Comparison of ENCODE assay signal across 13 cellular contexts in genomic region chr12:67274186-67274585, GRCh38. TPM values are rescaled to one million over a fixed set of nuclear protein-coding genes. Genes with fewer than 3 reads are reported as not detected.
A peak's percentile ranks its signal among the peaks of the same experiment; 100 is the strongest.
DNase-seq lines count a peak whose midpoint lies in the region; ATAC-seq and TF ChIP-seq lines count a peak whose summit lies in the region.
"Had no signal": no experiment of that assay in that cellular context is flagged by ENCODE, and none has a peak within 500 bp of the region (broad histone marks: within the 10 kb centered on the region; RNA-seq: fewer than 3 reads in every experiment).

No MANE protein-coding gene starts in this region.

- TF ChIP-seq CTCF in OCI-LY3 (IDR thresholded peaks at IDR 0.05; ENCODE audit: low read depth, low read length) (no peak), endodermal cell (conservative IDR thresholded peaks at IDR 0.05) (no peak), smooth muscle cell (IDR thresholded peaks at IDR 0.05; ENCODE audit: borderline replicate concordance, insufficient read depth, poor library complexity, severe bottlenecking) (no peak), upper lobe of right lung (IDR thresholded peaks at IDR 0.05) (no peak)

- intact Hi-C loops in upper lobe of right lung (cut with DNase I), result no loop called here

- H3F3A ChIP-seq in smooth muscle cell (ENCODE audit: low read depth), result peaks cover 28% of the 10 kb centered on the region

- H3K4me1 Mint-ChIP-seq in activated naive CD4-positive, alpha-beta T cell treated with anti-CD3 and anti-CD28 coated beads, Interleukin-2, amount 10 ng/mL, durations not matched to agents 7 days and 5 days, result peaks cover 64% of the 10 kb centered on the region
- H3K4me1 Mint-ChIP-seq in endodermal cell, result peaks cover 43% of the 10 kb centered on the region

- H3K36me3 ChIP-seq in OCI-LY3 (replicated peaks; ENCODE audit: low read depth, low read length) (peaks cover 29% of the 10 kb centered on the region), endodermal cell (ENCODE audit: control insufficient read depth, insufficient read depth, low read length) (peaks cover 6% of the 10 kb centered on the region), smooth muscle cell (ENCODE audit: low read depth) (no peaks in the 10 kb centered on the region), upper lobe of right lung (no peaks in the 10 kb centered on the region)
- H3K36me3 ChIP-seq: ovary had no signal

- H3K79me2 ChIP-seq in OCI-LY3 (ENCODE audit: low read length) (peaks cover 99% of the 10 kb centered on the region), smooth muscle cell (ENCODE audit: low read depth) (peaks cover 96% of the 10 kb centered on the region)

- CTCF ChIA-PET in activated naive CD4-positive, alpha-beta T cell treated with anti-CD3 and anti-CD28 coated beads, Interleukin-2, amount 10 ng/mL, durations not matched to agents 7 days and 5 days (lab: Charles Lee), result interaction anchor here (1.0 kb wide), 1 partner anchor 13 kb away, joined by 3 read pairs; no protein-coding TSS in a partner anchor

- H3K4me3 ChIP-seq in OCI-LY3 (ENCODE audit: low read length) (no peak overlapping the region), endodermal cell (ENCODE audit: low read length) (peak overlapping the region; percentile 61), smooth muscle cell (no peak overlapping the region), upper lobe of right lung (no peak overlapping the region)
- H3K4me3 ChIP-seq: ovary had no signal

- H3K9me3 ChIP-seq in OCI-LY3 (ENCODE audit: insufficient read depth, low read length) (no peaks in the 10 kb centered on the region), endodermal cell (ENCODE audit: control insufficient read depth, low read length) (no peaks in the 10 kb centered on the region), smooth muscle cell (replicated peaks; ENCODE audit: low read depth) (no peaks in the 10 kb centered on the region), upper lobe of right lung (no peaks in the 10 kb centered on the region)
- H3K9me3 ChIP-seq: ovary had no signal

- peak overlapping the region; percentile 35; the same call in 1 of the 2 replicates for H3K4me2 ChIP-seq in OCI-LY3 (ENCODE audit: low read length)
- peak overlapping the region; percentile 8 for H3K4me2 ChIP-seq in smooth muscle cell

- H3K9me3 Mint-ChIP-seq in activated naive CD4-positive, alpha-beta T cell treated with anti-CD3 and anti-CD28 coated beads, Interleukin-2, amount 10 ng/mL, durations not matched to agents 7 days and 5 days, result no peaks in the 10 kb centered on the region
- H3K9me3 Mint-ChIP-seq in activated naive CD4-positive, alpha-beta T cell treated with anti-CD3 and anti-CD28 coated beads, Interleukin-2, amount 50 U/mL, for 72 hours, result no peaks in the 10 kb centered on the region
- no peaks in the 10 kb centered on the region for H3K9me3 Mint-ChIP-seq in endodermal cell
- H3K9me3 Mint-ChIP-seq: central memory CD8-positive, alpha-beta T cell had no signal

- no peak for DNase-seq in activated naive CD4-positive, alpha-beta T cell treated with anti-CD3 and anti-CD28 coated beads, Interleukin-2, amount 10 ng/mL, durations not matched to agents 7 days and 5 days
- no peak for DNase-seq in activated naive CD4-positive, alpha-beta T cell treated with anti-CD3 and anti-CD28 coated beads, Interleukin-2, amount 50 U/mL, for 72 hours (ENCODE audit: low spot score in 2 of 2)
- DNase-seq in endodermal cell (no peak), smooth muscle cell (lab: John Stamatoyannopoulos, UW; ENCODE audit: unreplicated experiment) (no peak), NCI-H128 (lab: John Stamatoyannopoulos, UW; ENCODE audit: unreplicated experiment) (no peak), upper lobe of right lung (no peak), NCI-H2171 treated with DMSO at 0.1 percent for 48 hours (lab: John Stamatoyannopoulos, UW) (no peak)
- DNase-seq: kidney glomerular epithelial cell; NCI-H2029 treated with DMSO at 0.1 percent for 48 hours; ovary; stimulated activated CD4-positive, alpha-beta T cell treated with anti-CD3 and anti-CD28 coated beads, Interleukin-4, amount 100 ng/mL, for 1 hour had no signal

- ATAC-seq in activated naive CD4-positive, alpha-beta T cell treated with anti-CD3 and anti-CD28 coated beads, Interleukin-2, amount 50 U/mL, for 72 hours, result no peak
- ATAC-seq in upper lobe of right lung, result no peak

- H3K9ac ChIP-seq in OCI-LY3 (ENCODE audit: low read length) (no peak overlapping the region), endodermal cell (ENCODE audit: extremely low read depth, low read length, poor library complexity, severe bottlenecking) (no peak overlapping the region), smooth muscle cell (ENCODE audit: low read depth) (no peak overlapping the region)

- peak overlapping the region; percentile 39 for H3K27ac Mint-ChIP-seq in activated naive CD4-positive, alpha-beta T cell treated with anti-CD3 and anti-CD28 coated beads, Interleukin-2, amount 10 ng/mL, durations not matched to agents 7 days and 5 days
- peak overlapping the region in 1 of 2 donors; percentile 70 for H3K27ac Mint-ChIP-seq in activated naive CD4-positive, alpha-beta T cell treated with anti-CD3 and anti-CD28 coated beads, Interleukin-2, amount 50 U/mL, for 72 hours
- H3K27ac Mint-ChIP-seq in endodermal cell, result no peak overlapping the region

- H4K20me1 ChIP-seq in OCI-LY3 (ENCODE audit: insufficient read depth, low read length) (peaks cover 89% of the 10 kb centered on the region), smooth muscle cell (ENCODE audit: low read depth) (peaks cover 95% of the 10 kb centered on the region)

- 85 to 100% methylated on average over 1 to 3 of the region's 3 CpGs for WGBS in endodermal cell (ENCODE audit: insufficient coverage in 1 of 2, insufficient read length in 1 of 2), 2 experiments
- 79% methylated on average over 3 of the region's 3 CpGs for WGBS in smooth muscle cell (ENCODE audit: low lambda C conversion rate)

- H2AFZ ChIP-seq in OCI-LY3 (ENCODE audit: low read depth, low read length) (no peak overlapping the region), smooth muscle cell (ENCODE audit: low read depth) (no peak overlapping the region)

- H3K36me3 Mint-ChIP-seq in activated naive CD4-positive, alpha-beta T cell treated with anti-CD3 and anti-CD28 coated beads, Interleukin-2, amount 10 ng/mL, durations not matched to agents 7 days and 5 days, result peaks cover 34% of the 10 kb centered on the region
- H3K36me3 Mint-ChIP-seq in activated naive CD4-positive, alpha-beta T cell treated with anti-CD3 and anti-CD28 coated beads, Interleukin-2, amount 50 U/mL, for 72 hours, result peaks cover 13 to 52% of the 10 kb centered on the region in 2 donors
- H3K36me3 Mint-ChIP-seq in endodermal cell (ENCODE audit: low read depth), result peaks cover 15% of the 10 kb centered on the region

- no peaks in the 10 kb centered on the region for H3K27me3 Mint-ChIP-seq in activated naive CD4-positive, alpha-beta T cell treated with anti-CD3 and anti-CD28 coated beads, Interleukin-2, amount 10 ng/mL, durations not matched to agents 7 days and 5 days
- no peaks in the 10 kb centered on the region for H3K27me3 Mint-ChIP-seq in endodermal cell (ENCODE audit: insufficient read depth)
- H3K27me3 Mint-ChIP-seq: central memory CD8-positive, alpha-beta T cell had no signal

- peak overlapping the region; percentile 16 for H3K4me3 Mint-ChIP-seq in activated naive CD4-positive, alpha-beta T cell treated with anti-CD3 and anti-CD28 coated beads, Interleukin-2, amount 10 ng/mL, durations not matched to agents 7 days and 5 days
- H3K4me3 Mint-ChIP-seq in endodermal cell, result no peak overlapping the region
- H3K4me3 Mint-ChIP-seq: central memory CD8-positive, alpha-beta T cell had no signal

- no peaks in the 10 kb centered on the region for H3K27me3 ChIP-seq in OCI-LY3 (ENCODE audit: low read depth, low read length)
- no peaks in the 10 kb centered on the region for H3K27me3 ChIP-seq in endodermal cell (ENCODE audit: control insufficient read depth, insufficient read depth, low read length, poor library complexity, severe bottlenecking)
- no peaks in the 10 kb centered on the region for H3K27me3 ChIP-seq in smooth muscle cell (ENCODE audit: low read depth)
- no peaks in the 10 kb centered on the region for H3K27me3 ChIP-seq in upper lobe of right lung
- H3K27me3 ChIP-seq: ovary had no signal

- H3K27ac ChIP-seq in OCI-LY3 (ENCODE audit: low read length) (no peak overlapping the region), endodermal cell (ENCODE audit: low read depth, low read length) (no peak overlapping the region), smooth muscle cell (ENCODE audit: low read depth) (peak overlapping the region; percentile 72), upper lobe of right lung (no peak overlapping the region)
- H3K27ac ChIP-seq: ovary had no signal

- H3K4me1 ChIP-seq in OCI-LY3 (ENCODE audit: low read length) (peaks cover 31% of the 10 kb centered on the region), endodermal cell (ENCODE audit: control insufficient read depth, insufficient read depth, low read length) (peaks cover 12% of the 10 kb centered on the region), smooth muscle cell (ENCODE audit: low read depth) (peaks cover 45% of the 10 kb centered on the region), upper lobe of right lung (peaks cover 54% of the 10 kb centered on the region)

RNA-seq across cellular contexts. Expression of gene CAND1, which starts 5.0 kb away (rescaled TPM):
- 100 to 1,000 TPM; 213 to 239 TPM for total RNA-seq in activated naive CD4-positive, alpha-beta T cell treated with anti-CD3 and anti-CD28 coated beads, Interleukin-2, amount 50 U/mL, for 72 hours
- total RNA-seq in endodermal cell (100 to 1,000 TPM; 207 to 259 TPM), smooth muscle cell (123 and 158 TPM in 2 replicates), upper lobe of right lung (98.0 TPM)
- 199 TPM for polyA plus RNA-seq in endodermal cell (2013, experiment 1 of 2)
- polyA plus RNA-seq in endodermal cell (2013, experiment 2 of 2), result 187 TPM
- polyA plus RNA-seq in smooth muscle cell, result 122 TPM in 2 replicates
